In genomic region chr1:10896673-10897072, GRCh38 we compare ENCODE assay signal across 22 cellular contexts.
"Had no signal": no experiment of that assay in that cellular context is flagged by ENCODE, and none has a peak within 500 bp of the region (broad histone marks: within the 10 kb centered on the region; RNA-seq: fewer than 3 reads in every experiment).

No MANE protein-coding gene starts in this region.

- H3K9me2 ChIP-seq: SK-N-SH had no signal

- ATAC-seq: activated naive CD4-positive, alpha-beta T cell treated with anti-CD3 and anti-CD28 coated beads, Interleukin-2, amount 50 U/mL, for 72 hours; activated T-cell treated with anti-CD3 and anti-CD28 coated beads, Interleukin-2, amount 50 U/mL, for 4 hours had no signal

- H3K9ac ChIP-seq: KMS-11, SK-N-SH had no signal

- H3K27me3 ChIP-seq: MG63 had no signal

- H3K9me3 ChIP-seq: MG63, SJCRH30, SK-N-SH had no signal

- H3K4me3 ChIP-seq: MG63, SJCRH30 had no signal

- H3K36me3 ChIP-seq: MG63, SJCRH30 had no signal

- H3K4me2 ChIP-seq: KMS-11, SK-N-SH had no signal

- DNase-seq: activated CD4-positive, alpha-beta memory T cell treated with anti-CD3 and anti-CD28 coated beads for 36 hours; activated CD4-positive, alpha-beta T cell treated with anti-CD3 and anti-CD28 coated beads, Interleukin-2, amount 10 ng/mL, durations not matched to agents 7 days and 5 days; activated CD4-positive, CD25-positive, alpha-beta regulatory T cell; activated CD8-positive, alpha-beta memory T cell treated with anti-CD3 and anti-CD28 coated beads for 24 hours; activated effector memory CD4-positive, alpha-beta T cell treated with anti-CD3 and anti-CD28 coated beads, Interleukin-2, amount 50 U/mL, for 16 hours; activated naive CD4-positive, alpha-beta T cell treated with Interleukin-2 at 50 U/mL for 16 hours; activated T-cell treated with anti-CD3 and anti-CD28 coated beads, Interleukin-2, amount 50 U/mL, for 4 hours; cerebellar nuclear complex; MG63; MV-4-11; NCI-H1092 treated with DMSO at 0.1 percent for 48 hours; NCI-H1417 treated with DMSO at 0.1 percent for 48 hours; NCI-H1694; NCI-H2029; NCI-H2107; NCI-H510A treated with DMSO at 0.1 percent for 48 hours; NCI-H69; SJCRH30; SK-N-SH; T-helper 1 cell had no signal
